14 cellular contexts compared by ENCODE assay signal in genomic region chr9:129163753-129164152, GRCh38. TPM values are rescaled to one million over a fixed set of nuclear protein-coding genes. Genes with fewer than 3 reads are reported as not detected.
DNase-seq lines count a peak whose midpoint lies in the region; ATAC-seq and TF ChIP-seq lines count a peak whose summit lies in the region.
"Had no signal": no experiment of that assay in that cellular context is flagged by ENCODE, and none has a peak within 500 bp of the region (broad histone marks: within the 10 kb centered on the region; RNA-seq: fewer than 3 reads in every experiment).

No MANE protein-coding gene starts in this region.

- ATAC-seq in heart left ventricle (no peak), left ventricle myocardium superior (no peak), gastroesophageal sphincter (peak; percentile 3)
- ATAC-seq: left lobe of liver had no signal

- TF ChIP-seq EP300 in gastroesophageal sphincter (IDR thresholded peaks at IDR 0.05), result no peak

- no peak overlapping the region for H3K27ac Mint-ChIP-seq in chondrocyte (ENCODE audit: unreplicated experiment)
- H3K27ac Mint-ChIP-seq: stimulated activated naive CD8-positive, alpha-beta T cell treated with anti-CD3 and anti-CD28 coated beads, Interleukin-15, Interleukin-2, amounts not matched to agents 100 ng/mL and 50 ng/mL, for 24 hours had no signal

- TF ChIP-seq CTCF in heart left ventricle (IDR thresholded peaks at IDR 0.05) (no peak), gastroesophageal sphincter (IDR thresholded peaks at IDR 0.05) (no peak), prostate gland (IDR thresholded peaks at IDR 0.05) (no peak), chondrocyte (IDR thresholded peaks at IDR 0.05) (no peak)

- H3K27ac ChIP-seq in heart left ventricle (peak overlapping the region in 11 of 12 donors; percentile 27 to 77 (median 60)), gastroesophageal sphincter (peak overlapping the region in 3 of 4 donors; percentile 75 to 85 (median 76)), prostate gland (peak overlapping the region; percentile 66 to 79), urinary bladder (ENCODE audit: low read depth) (peak overlapping the region; percentile 64)

- H3K4me1 Mint-ChIP-seq in chondrocyte (ENCODE audit: low read depth), result peaks cover 22% of the 10 kb centered on the region

- TF ChIP-seq POLR2A in heart left ventricle (IDR thresholded peaks at IDR 0.05) (no peak), gastroesophageal sphincter (IDR thresholded peaks at IDR 0.05) (no peak), prostate gland (IDR thresholded peaks at IDR 0.05) (no peak)

- H3K9me3 ChIP-seq in heart left ventricle (no peaks in the 10 kb centered on the region), gastroesophageal sphincter (no peaks in the 10 kb centered on the region), prostate gland (no peaks in the 10 kb centered on the region)

- intact Hi-C loops in heart left ventricle (cut with DNase I), result no loop called here
- intact Hi-C loops in left ventricle myocardium superior (cut with micrococcal nuclease), result no loop called here
- intact Hi-C loops in prostate gland (cut with DNase I), result no loop called here

- H3K27me3 ChIP-seq in heart left ventricle (no peaks in the 10 kb centered on the region), gastroesophageal sphincter (no peaks in the 10 kb centered on the region), prostate gland (replicated peaks; ENCODE audit: insufficient read depth) (no peaks in the 10 kb centered on the region)

- H3K4me3 ChIP-seq in heart left ventricle, result no peak overlapping the region
- H3K4me3 ChIP-seq in gastroesophageal sphincter, result no peak overlapping the region
- no peak overlapping the region for H3K4me3 ChIP-seq in prostate gland
- H3K4me3 ChIP-seq in urinary bladder (ENCODE audit: low read depth, low read length), result no peak overlapping the region

- H3K27me3 Mint-ChIP-seq in chondrocyte (ENCODE audit: low read depth), result no peaks in the 10 kb centered on the region
- H3K27me3 Mint-ChIP-seq: stimulated activated naive CD8-positive, alpha-beta T cell treated with anti-CD3 and anti-CD28 coated beads, Interleukin-15, Interleukin-2, amounts not matched to agents 100 ng/mL and 50 ng/mL, for 24 hours had no signal

- no peak for DNase-seq in heart left ventricle
- DNase-seq in left ventricle myocardium superior, result no peak
- no peak for DNase-seq in prostate gland (ENCODE audit: low spot score)
- no peak for DNase-seq in stimulated activated CD4-positive, alpha-beta T cell treated with anti-CD3 and anti-CD28 coated beads, Interleukin-4, amount 100 ng/mL, for 4 hours
- DNase-seq in ureter (ENCODE audit: low spot score), result no peak
- no peak for DNase-seq in chondrocyte (ENCODE audit: low spot score)
- DNase-seq: activated CD4-positive, alpha-beta T cell treated with anti-CD3 and anti-CD28 coated beads, Interleukin-2, amount 50 U/mL, for 48 hours; activated T-cell treated with anti-CD3 and anti-CD28 coated beads, Interleukin-2, amount 50 U/mL, for 48 hours; Karpas-422; NCI-H1694 had no signal

- peaks cover 4% of the 10 kb centered on the region for H3K9me3 Mint-ChIP-seq in chondrocyte (ENCODE audit: low read depth)
- H3K9me3 Mint-ChIP-seq: stimulated activated naive CD8-positive, alpha-beta T cell treated with anti-CD3 and anti-CD28 coated beads, Interleukin-15, Interleukin-2, amounts not matched to agents 100 ng/mL and 50 ng/mL, for 24 hours had no signal

- H3K4me1 ChIP-seq in heart left ventricle (peaks cover 0 to 43% (median 23%) of the 10 kb centered on the region in 12 donors), gastroesophageal sphincter (peaks cover 3 to 49% (median 18%) of the 10 kb centered on the region in 3 donors), prostate gland (replicated peaks) (peaks cover 18% of the 10 kb centered on the region), urinary bladder (ENCODE audit: insufficient read depth) (no peaks in the 10 kb centered on the region)

- WGBS in heart left ventricle, 4 donors, result 78 to 92% (median 88%) methylated on average over 8 to 10 of the region's 10 CpGs
- no CpG with 5 or more reads among the region's 10 CpGs for WGBS in gastroesophageal sphincter (ENCODE audit: low coverage in 1 of 2), 2 donors
- WGBS in prostate gland, result 80% methylated on average over 10 of the region's 10 CpGs
- WGBS in urinary bladder, result 79% methylated on average over 10 of the region's 10 CpGs

- H3K36me3 ChIP-seq in heart left ventricle, result no peaks in the 10 kb centered on the region
- H3K36me3 ChIP-seq in gastroesophageal sphincter, result no peaks in the 10 kb centered on the region
- no peaks in the 10 kb centered on the region for H3K36me3 ChIP-seq in prostate gland
- no peaks in the 10 kb centered on the region for H3K36me3 ChIP-seq in urinary bladder (ENCODE audit: insufficient read depth)

- H3K36me3 Mint-ChIP-seq in chondrocyte (ENCODE audit: low read depth), result peaks cover 3% of the 10 kb centered on the region

- no peak overlapping the region for H3K4me3 Mint-ChIP-seq in chondrocyte (ENCODE audit: unreplicated experiment)
- H3K4me3 Mint-ChIP-seq: stimulated activated naive CD8-positive, alpha-beta T cell treated with anti-CD3 and anti-CD28 coated beads, Interleukin-15, Interleukin-2, amounts not matched to agents 100 ng/mL and 50 ng/mL, for 24 hours had no signal

RNA-seq across cellular contexts. Expression of gene IER5L, which starts 14.3 kb away (rescaled TPM):
- total RNA-seq in heart left ventricle (10 to 100 TPM in 3 of 9 donors, 1 to 10 TPM in 6; 4.1 to 18.4 (median 5.5) TPM), left ventricle myocardium superior (3.5 TPM), gastroesophageal sphincter (10 to 100 TPM in 2 of 4 donors, 1 to 10 TPM in 2; 7.4 to 14.3 (median 10.4) TPM), prostate gland (10 to 100 TPM in 1 of 2 donors, 1 to 10 TPM in 1; 7.2 to 30.7 TPM), urinary bladder (15.2 TPM), ureter (16.0 TPM), chondrocyte (37.2 to 56.5 TPM (median 38.6 TPM) in 3 replicates)
- polyA plus RNA-seq in heart left ventricle (1 to 10 TPM; 2.8 to 7.3 TPM), urinary bladder (13.3 TPM)

RNA-seq across cellular contexts. Expression of gene PTPA, which starts 52.5 kb away (rescaled TPM):
- 100 to 1,000 TPM in 8 of 9 donors, 10 to 100 TPM in 1; 96.0 to 212 (median 172) TPM for total RNA-seq in heart left ventricle
- 100 to 1,000 TPM; 129 to 211 TPM for polyA plus RNA-seq in heart left ventricle
- 186 TPM for total RNA-seq in left ventricle myocardium superior
- total RNA-seq in gastroesophageal sphincter, result 100 to 1,000 TPM in 1 of 4 donors, 10 to 100 TPM in 3; 58.7 to 100 (median 71.6) TPM
- total RNA-seq in prostate gland, result 100 to 1,000 TPM; 165 to 173 TPM
- total RNA-seq in urinary bladder, result 48.5 TPM
- 125 TPM for polyA plus RNA-seq in urinary bladder
- 143 TPM for total RNA-seq in ureter
- total RNA-seq in chondrocyte, result 133 to 143 TPM (median 143 TPM) in 3 replicates

RNA-seq across cellular contexts. Expression of gene CRAT, which starts 53.2 kb away (rescaled TPM):
- 100 to 1,000 TPM in 2 of 9 donors, 10 to 100 TPM in 7; 50.8 to 126 (median 68.2) TPM for total RNA-seq in heart left ventricle
- polyA plus RNA-seq in heart left ventricle, result 10 to 100 TPM; 37.0 to 64.7 TPM
- 94.6 TPM for total RNA-seq in left ventricle myocardium superior
- total RNA-seq in gastroesophageal sphincter, result 10 to 100 TPM; 59.6 to 91.2 (median 67.5) TPM
- 10 to 100 TPM; 59.8 to 98.3 TPM for total RNA-seq in prostate gland
- total RNA-seq in urinary bladder, result 15.0 TPM
- polyA plus RNA-seq in urinary bladder, result 70.7 TPM
- total RNA-seq in ureter, result 42.1 TPM
- 43.9 to 49.0 TPM (median 45.2 TPM) in 3 replicates for total RNA-seq in chondrocyte
